Comparison of ENCODE assay signal across 12 cellular contexts in genomic region chr2:102064679-102065674, GRCh38.
A peak's percentile ranks its signal among the peaks of the same experiment; 100 is the strongest.
DNase-seq lines count a peak whose midpoint lies in the region; ATAC-seq, FAIRE-seq and TF ChIP-seq lines count a peak whose summit lies in the region.
"Had no signal": no experiment of that assay in that cellular context is flagged by ENCODE, and none has a peak within 500 bp of the region (broad histone marks: within the 10 kb centered on the region; RNA-seq: fewer than 3 reads in every experiment).

No MANE protein-coding gene starts in this region.

- peak; percentile 71 for DNase-seq in AG10803 (ENCODE audit: low read depth)
- no peak for DNase-seq in Peyer's patch
- DNase-seq in fibroblast of lung (ENCODE audit: low read depth in 2 of 2) = peak in 1 of 2 donors; percentile 77
- DNase-seq in pancreas = no peak
- no peak for DNase-seq in inferior parietal cortex (ENCODE audit: extremely low spot score)
- no peak for DNase-seq in SHP77 treated with DMSO at 0.1 percent for 48 hours (lab: John Stamatoyannopoulos, UW)
- DNase-seq in CD8-positive, alpha-beta T cell = no peak
- DNase-seq: DMS 273 treated with DMSO at 0.1 percent for 48 hours; effector memory CD4-positive, alpha-beta T cell; NCI-H524 treated with DMSO at 0.1 percent for 48 hours had no signal

- ATAC-seq in pancreas = peak; percentile 28 to 59 (median 46)
- no peak for ATAC-seq in GM21447 (IDR thresholded peaks at IDR 0.05; ENCODE audit: unreplicated experiment)
- no peak for ATAC-seq in CD8-positive, alpha-beta T cell

- H3K9me3 Mint-ChIP-seq in CD8-positive, alpha-beta T cell = no peaks in the 10 kb centered on the region

- H3K4me3 ChIP-seq in AG10803 (ENCODE audit: low read length) = peak overlapping the region; percentile 28
- no peak overlapping the region for H3K4me3 ChIP-seq in Peyer's patch
- peak overlapping the region; percentile 14 to 37 (median 26) for H3K4me3 ChIP-seq in fibroblast of lung (replicated peaks in 1 of 4; ENCODE audit: control extremely low read depth in 1 of 4, insufficient read depth in 1 of 4, low read depth in 3 of 4, low read length in 4 of 4)
- H3K4me3 ChIP-seq in pancreas = no peak overlapping the region
- H3K4me3 ChIP-seq in CD8-positive, alpha-beta T cell (ENCODE audit: low read depth, low read length) = no peak overlapping the region

- POLR2A ChIA-PET in CD8-positive, alpha-beta T cell (lab: Charles Lee) = no interaction called here

- H3K4me2 ChIP-seq in fibroblast of lung (ENCODE audit: extremely low read depth, insufficient read depth, low read length) = peak overlapping the region; percentile 86

- H3K9ac ChIP-seq in fibroblast of lung (ENCODE audit: insufficient read depth, low read length) = peak overlapping the region; percentile 70

- H4K20me1 ChIP-seq in fibroblast of lung (ENCODE audit: control insufficient read depth, extremely low read depth, insufficient read depth, low read length) = no peaks in the 10 kb centered on the region

- no peak overlapping the region for H3K27ac Mint-ChIP-seq in CD8-positive, alpha-beta T cell

- peak overlapping the region; percentile 71 to 93 (median 83) for H3K27ac ChIP-seq in Peyer's patch
- H3K27ac ChIP-seq in fibroblast of lung (ENCODE audit: insufficient read depth, low read length) = peak overlapping the region; percentile 98
- peak overlapping the region in 2 of 4 donors; percentile 76 to 80 for H3K27ac ChIP-seq in pancreas
- no peak overlapping the region for H3K27ac ChIP-seq in CD8-positive, alpha-beta T cell (ENCODE audit: low read depth, low read length)

- no peaks in the 10 kb centered on the region for H3K27me3 Mint-ChIP-seq in CD8-positive, alpha-beta T cell (ENCODE audit: low read depth)

- H3K36me3 ChIP-seq in Peyer's patch = no peaks in the 10 kb centered on the region
- H3K36me3 ChIP-seq in fibroblast of lung (ENCODE audit: control insufficient read depth, insufficient read depth, low read length) = no peaks in the 10 kb centered on the region
- H3K36me3 ChIP-seq in pancreas = no peaks in the 10 kb centered on the region
- no peaks in the 10 kb centered on the region for H3K36me3 ChIP-seq in CD8-positive, alpha-beta T cell (ENCODE audit: insufficient read depth, low read length)

- no peak overlapping the region for H2AFZ ChIP-seq in fibroblast of lung (ENCODE audit: low read length)

- no peaks in the 10 kb centered on the region for H3K36me3 Mint-ChIP-seq in CD8-positive, alpha-beta T cell

- no peaks in the 10 kb centered on the region for H3K4me1 Mint-ChIP-seq in CD8-positive, alpha-beta T cell (ENCODE audit: low read depth)

- H3K4me1 ChIP-seq in Peyer's patch = peaks cover 0 to 31% (median 0%) of the 10 kb centered on the region in 4 donors
- peaks cover 39% of the 10 kb centered on the region for H3K4me1 ChIP-seq in fibroblast of lung (ENCODE audit: control insufficient read depth, extremely low read depth, insufficient read depth, low read length)
- peaks cover 12 to 39% (median 19%) of the 10 kb centered on the region in 3 donors for H3K4me1 ChIP-seq in pancreas
- H3K4me1 ChIP-seq in CD8-positive, alpha-beta T cell (ENCODE audit: insufficient read depth, low read length) = no peaks in the 10 kb centered on the region

- no peak overlapping the region for H3K4me3 Mint-ChIP-seq in CD8-positive, alpha-beta T cell

- CTCF ChIA-PET in CD8-positive, alpha-beta T cell (lab: Charles Lee) = interaction anchor here (0.6 to 1.7 kb wide), 3 partner anchors 45 to 1315 kb away, joined by 3 to 8 read pairs (median 3); no protein-coding TSS in a partner anchor

- no peak for TF ChIP-seq POLR2A in Peyer's patch (IDR thresholded peaks at IDR 0.05)

- no peak for TF ChIP-seq CTCF in AG10803 (conservative IDR thresholded peaks at IDR 0.05; ENCODE audit: low read length)
- TF ChIP-seq CTCF in Peyer's patch (IDR thresholded peaks at IDR 0.05) = no peak
- TF ChIP-seq CTCF in fibroblast of lung (conservative IDR thresholded peaks at IDR 0.05 in 1 of 2, IDR thresholded peaks at IDR 0.05 in 1 of 2; ENCODE audit: low read depth in 1 of 2, low read length in 2 of 2) = no peak
- no peak for TF ChIP-seq CTCF in pancreas (IDR thresholded peaks at IDR 0.05)
- no peak for TF ChIP-seq CTCF in CD8-positive, alpha-beta T cell (IDR thresholded peaks at IDR 0.05)

- H3K27me3 ChIP-seq in Peyer's patch (no peaks in the 10 kb centered on the region), fibroblast of lung (ENCODE audit: control insufficient read depth, insufficient read depth, low read length) (no peaks in the 10 kb centered on the region), pancreas (no peaks in the 10 kb centered on the region)
- no peaks in the 10 kb centered on the region for H3K27me3 ChIP-seq in CD8-positive, alpha-beta T cell (ENCODE audit: insufficient read depth, low read length)

- no peak for FAIRE-seq in pancreas (lab: Jason Lieb, UNC)
- FAIRE-seq: GM19239 had no signal

- H3K9me3 ChIP-seq in Peyer's patch (no peaks in the 10 kb centered on the region), fibroblast of lung (ENCODE audit: control insufficient read depth, insufficient read depth, low read depth, low read length) (no peaks in the 10 kb centered on the region), pancreas (no peaks in the 10 kb centered on the region)
- no peaks in the 10 kb centered on the region for H3K9me3 ChIP-seq in CD8-positive, alpha-beta T cell (ENCODE audit: low read length)

- H3K79me2 ChIP-seq in fibroblast of lung (ENCODE audit: control insufficient read depth, insufficient read depth, low read length) = no peaks in the 10 kb centered on the region

- 65 to 71% methylated on average over 17 of the region's 17 CpGs for WGBS in pancreas, 2 donors

- intact Hi-C loops in pancreas (cut with DNase I) = no loop called here
- intact Hi-C loops in CD8-positive, alpha-beta T cell (cut with DNase I, micrococcal nuclease) = no loop called here

Comparison
In these comparisons a context has a peak if more than half of its experiments do, and no peak if none do; other contexts are left out.
1. H3K4me3 ChIP-seq: peak in AG10803 (single experiment) and fibroblast of lung (4 of 4); none in Peyer's patch (0 of 4), pancreas (0 of 4) and CD8-positive, alpha-beta T cell (single experiment).
2. ATAC-seq: peak in pancreas (4 of 4); none in GM21447 (single experiment) and CD8-positive, alpha-beta T cell (single experiment).